In genomic region chr21:36420571-36421339, GRCh38 we compare ENCODE assay signal across 14 cellular contexts. TPM values are rescaled to one million over a fixed set of nuclear protein-coding genes. Genes with fewer than 3 reads are reported as not detected.
"Had no signal": no experiment of that assay in that cellular context is flagged by ENCODE, and none has a peak within 500 bp of the region (broad histone marks: within the 10 kb centered on the region; RNA-seq: fewer than 3 reads in every experiment).

No MANE protein-coding gene starts in this region.

- H3K27ac Mint-ChIP-seq: activated CD8-positive, alpha-beta memory T cell treated with anti-CD3 and anti-CD28 coated beads, Interleukin-2, amount 10 ng/mL, durations not matched to agents 7 days and 5 days; activated T-cell treated with anti-CD3 and anti-CD28 coated beads, Interleukin-2, amount 50 U/mL, for 24 hours; activated T-helper 1 cell treated with anti-CD3 and anti-CD28 coated beads, Interleukin-12 subunit alpha, Interleukin-12 subunit beta, Interleukin-2, Interleukin-4 antibody, amounts not matched to agents 30 ng/mL and 10 ng/mL and 1 ng/mL, durations not matched to agents 14 hours and 24 hours and 36 hours; T-helper 2 cell treated with Interferon-gamma antibody and Interleukin-4, amounts not matched to agents 5 μg/mL and 100 μg/mL, for 36 hours had no signal

- H3K9me3 Mint-ChIP-seq: activated T-cell treated with anti-CD3 and anti-CD28 coated beads, Interleukin-2, amount 50 U/mL, for 24 hours; activated T-helper 1 cell treated with anti-CD3 and anti-CD28 coated beads, Interleukin-12 subunit alpha, Interleukin-12 subunit beta, Interleukin-2, Interleukin-4 antibody, amounts not matched to agents 30 ng/mL and 10 ng/mL and 1 ng/mL, durations not matched to agents 14 hours and 24 hours and 36 hours; T-helper 2 cell treated with Interferon-gamma antibody and Interleukin-4, amounts not matched to agents 5 μg/mL and 100 μg/mL, for 36 hours had no signal

- H3K4me3 Mint-ChIP-seq: activated CD8-positive, alpha-beta memory T cell treated with anti-CD3 and anti-CD28 coated beads, Interleukin-2, amount 10 ng/mL, durations not matched to agents 7 days and 5 days; activated T-cell treated with anti-CD3 and anti-CD28 coated beads, Interleukin-2, amount 50 U/mL, for 24 hours; activated T-helper 1 cell treated with anti-CD3 and anti-CD28 coated beads, Interleukin-12 subunit alpha, Interleukin-12 subunit beta, Interleukin-2, Interleukin-4 antibody, amounts not matched to agents 30 ng/mL and 10 ng/mL and 1 ng/mL, durations not matched to agents 14 hours and 24 hours and 36 hours; T-helper 2 cell treated with Interferon-gamma antibody and Interleukin-4, amounts not matched to agents 5 μg/mL and 100 μg/mL, for 36 hours had no signal

- H3K9ac ChIP-seq: KMS-11 had no signal

- DNase-seq: central memory CD4-positive, alpha-beta T cell; NCI-H1417 treated with DMSO at 0.1 percent for 48 hours had no signal

- H3K27me3 Mint-ChIP-seq: activated CD8-positive, alpha-beta memory T cell treated with anti-CD3 and anti-CD28 coated beads, Interleukin-2, amount 10 ng/mL, durations not matched to agents 7 days and 5 days; activated T-cell treated with anti-CD3 and anti-CD28 coated beads, Interleukin-2, amount 50 U/mL, for 24 hours had no signal

- H3K4me2 ChIP-seq: KMS-11 had no signal

- H3K27ac ChIP-seq: body of pancreas, KMS-11, SJSA1 had no signal

- H3K27me3 ChIP-seq: body of pancreas, SJSA1 had no signal

- H3K9me3 ChIP-seq: body of pancreas, SJSA1 had no signal

- FAIRE-seq: bronchial epithelial cell had no signal

- H3K4me3 ChIP-seq: body of pancreas, SJSA1 had no signal

RNA-seq across cellular contexts. Expression of gene CLDN14, which starts 59.2 kb away (rescaled TPM):
- total RNA-seq: activated CD8-positive, alpha-beta memory T cell treated with anti-CD3 and anti-CD28 coated beads, Interleukin-2, amount 10 ng/mL, durations not matched to agents 7 days and 5 days; activated T-helper 1 cell treated with anti-CD3 and anti-CD28 coated beads, Interleukin-12 subunit alpha, Interleukin-12 subunit beta, Interleukin-2, Interleukin-4 antibody, amounts not matched to agents 30 ng/mL and 10 ng/mL and 1 ng/mL, durations not matched to agents 14 hours and 24 hours and 36 hours; bronchial epithelial cell; MCF 10A; NCI-H460; Right ventricle myocardium superior; SJSA1; T-helper 1 cell treated with Interleukin-12 subunit alpha and Interleukin-12 subunit beta and Interleukin-4 antibody, amounts not matched to agents 30 ng/mL and 1 ng/mL, for 36 hours had no signal
